8 cellular contexts compared by ENCODE assay signal in the genomic region with DNA sequence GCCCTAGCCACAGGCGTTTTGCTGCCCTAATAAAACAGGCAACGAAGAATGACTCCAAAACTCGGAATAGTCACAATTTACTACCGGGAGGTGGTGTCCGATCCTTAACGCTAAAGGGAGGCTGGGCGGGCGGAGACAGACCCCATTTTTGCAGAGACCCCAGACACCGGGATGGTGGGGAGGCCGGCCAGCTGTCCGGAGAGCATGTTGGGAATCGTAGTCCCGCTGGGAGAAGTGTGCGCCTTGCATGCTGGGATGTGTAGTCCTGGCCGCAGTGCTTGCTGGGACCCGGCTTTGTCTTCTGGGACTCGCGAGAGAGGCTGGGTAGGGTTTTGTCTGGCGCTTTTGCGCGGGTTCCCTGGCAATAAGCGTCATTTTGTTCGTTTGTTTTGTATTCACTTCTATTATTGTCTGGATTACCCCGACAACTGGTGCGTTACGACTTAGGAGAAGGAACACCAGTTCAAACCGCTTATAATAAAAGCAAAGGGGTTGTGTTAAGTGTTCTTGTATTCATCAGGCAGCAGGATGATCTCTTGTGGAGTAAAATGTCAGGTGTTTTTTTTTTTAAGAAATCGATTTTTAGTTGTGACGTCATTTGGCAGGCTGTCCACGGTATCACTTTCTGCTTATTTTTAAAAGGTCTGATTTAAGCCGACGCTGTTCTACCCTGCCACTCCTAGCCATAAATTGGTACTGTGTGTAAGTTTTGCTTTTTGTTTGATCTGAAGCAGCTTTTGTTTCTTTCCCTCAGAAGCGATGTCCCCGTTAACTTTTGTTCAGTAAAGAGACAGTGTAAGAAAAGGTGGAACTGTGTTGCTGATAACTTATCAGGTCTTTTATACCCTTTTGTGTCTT. TPM values are rescaled to one million over a fixed set of nuclear protein-coding genes. Genes with fewer than 3 reads are reported as not detected.
DNase-seq lines count a peak whose midpoint lies in the region; ATAC-seq lines count a peak whose summit lies in the region.

No MANE protein-coding gene starts in this region.

- peak; percentile 87 for ATAC-seq in GM21360 (IDR thresholded peaks at IDR 0.05; ENCODE audit: unreplicated experiment)

- peak overlapping the region; percentile 90 for H3K27ac ChIP-seq in mesenchymal stem cell (ENCODE audit: low read length, poor library complexity, severe bottlenecking)

- H3K18ac ChIP-seq in mesenchymal stem cell (ENCODE audit: low read depth in 1 of 2, low read length in 2 of 2), result peak overlapping the region in 1 of 2 experiments; percentile 93

- H4K8ac ChIP-seq in mesenchymal stem cell (ENCODE audit: low read length), result no peak overlapping the region

- no peak overlapping the region for H3K23ac ChIP-seq in mesenchymal stem cell (ENCODE audit: low read length in 2 of 2)

- no peak overlapping the region for H2BK120ac ChIP-seq in mesenchymal stem cell (ENCODE audit: low read depth, low read length)

- no peak overlapping the region for H2AK5ac ChIP-seq in mesenchymal stem cell (ENCODE audit: low read length, severe bottlenecking)

- H3K9ac ChIP-seq in endocrine pancreas (ENCODE audit: control insufficient read depth, insufficient read depth, low read length) (peak overlapping the region; percentile 75), mesenchymal stem cell (ENCODE audit: low read length) (peak overlapping the region; percentile 98)

- H2BK5ac ChIP-seq in mesenchymal stem cell (ENCODE audit: low read depth, low read length, poor library complexity, severe bottlenecking), result peak overlapping the region; percentile 51

- H2BK12ac ChIP-seq in mesenchymal stem cell (ENCODE audit: low read length in 2 of 2), result no peak overlapping the region

- DNase-seq in COR-L47 (lab: John Stamatoyannopoulos, UW) (peak; percentile 98), HT-29 (ENCODE audit: low spot score) (peak; percentile 100), mesenchymal stem cell (peak; percentile 99)
- DNase-seq in NK-92 treated with Interleukin-12 subunit alpha and Interleukin-12 subunit beta, amount 100 ng/mL, for 24 hours (lab: John Stamatoyannopoulos, UW), result peak; percentile 96
- DNase-seq in activated CD8-positive, alpha-beta memory T cell treated with anti-CD3 and anti-CD28 coated beads for 48 hours (ENCODE audit: low read depth in 2 of 3, low spot score in 2 of 3), result peak; percentile 76 to 93 (median 83)
- DNase-seq in stimulated activated CD8-positive, alpha-beta memory T cell treated with anti-CD3 and anti-CD28 coated beads, Interleukin-12 subunit alpha, Interleukin-12 subunit beta, amount 100 ng/mL, for 4 hours (ENCODE audit: low read depth), result peak; percentile 90

- no peak overlapping the region for H4K91ac ChIP-seq in mesenchymal stem cell (ENCODE audit: low read length)

- peaks cover 2% of the 10 kb centered on the region for H3K79me1 ChIP-seq in mesenchymal stem cell (replicated peaks; ENCODE audit: low read length, poor library complexity, severe bottlenecking)

- H3K4ac ChIP-seq in mesenchymal stem cell (ENCODE audit: low read depth in 1 of 2, low read length in 2 of 2), result peak overlapping the region in 1 of 2 experiments; percentile 61

- H3K4me1 ChIP-seq in endocrine pancreas (ENCODE audit: control insufficient read depth, insufficient read depth, low read length) (peaks cover 21% of the 10 kb centered on the region), mesenchymal stem cell (ENCODE audit: control insufficient read depth, insufficient read depth, low read depth, low read length) (peaks cover 2% of the 10 kb centered on the region)

- H3K14ac ChIP-seq in mesenchymal stem cell (ENCODE audit: low read length in 2 of 2), result no peak overlapping the region

- peaks cover 2% of the 10 kb centered on the region for H3K36me3 ChIP-seq in endocrine pancreas (ENCODE audit: control insufficient read depth, insufficient read depth, low read length)
- H3K36me3 ChIP-seq in mesenchymal stem cell (ENCODE audit: control insufficient read depth in 1 of 2, insufficient read depth in 2 of 2, low read depth in 1 of 2, low read length in 2 of 2), result peaks cover 0 to 8% of the 10 kb centered on the region in 2 experiments

- H3K27me3 ChIP-seq in endocrine pancreas (ENCODE audit: control insufficient read depth, insufficient read depth, low read length) (no peaks in the 10 kb centered on the region), mesenchymal stem cell (ENCODE audit: control insufficient read depth in 1 of 2, insufficient read depth in 1 of 2, low read length in 2 of 2) (no peaks in the 10 kb centered on the region)

- peak overlapping the region; percentile 78 for H3K4me2 ChIP-seq in mesenchymal stem cell (ENCODE audit: low read length, poor library complexity, severe bottlenecking)

- no peaks in the 10 kb centered on the region for H3K9me3 ChIP-seq in endocrine pancreas (ENCODE audit: control insufficient read depth, low read length)
- H3K9me3 ChIP-seq in mesenchymal stem cell (ENCODE audit: control insufficient read depth, low read length), result no peaks in the 10 kb centered on the region

- H2AFZ ChIP-seq in mesenchymal stem cell (ENCODE audit: low read depth, low read length), result peak overlapping the region; percentile 98

- H2BK15ac ChIP-seq in mesenchymal stem cell (ENCODE audit: low read depth, poor library complexity, severe bottlenecking), result no peak overlapping the region

- H3K4me3 ChIP-seq in endocrine pancreas (ENCODE audit: control insufficient read depth, insufficient read depth, low read length), result peak overlapping the region; percentile 99
- peak overlapping the region; percentile 77 to 95 for H3K4me3 ChIP-seq in mesenchymal stem cell (ENCODE audit: insufficient read depth in 1 of 2, low read depth in 1 of 2, low read length in 2 of 2)

- 3% methylated on average over 34 of the region's 34 CpGs for WGBS in mesenchymal stem cell

RNA-seq across cellular contexts. Expression of gene HSPH1, which starts 0.7 kb away (rescaled TPM):
- total RNA-seq in HT-29 (2014; rRNA removed; shearing (Covaris generic)), result 108 and 118 TPM in 2 replicates
- 75.0 TPM for polyA plus RNA-seq in mesenchymal stem cell (2013, experiment 1 of 2)
- polyA plus RNA-seq in mesenchymal stem cell (2013, experiment 2 of 2), result 79.6 TPM

RNA-seq across cellular contexts. Expression of gene B3GLCT, which starts 37.4 kb away (rescaled TPM):
- 9.0 and 9.7 TPM in 2 replicates for total RNA-seq in HT-29 (2014; rRNA removed; shearing (Covaris generic))
- polyA plus RNA-seq in mesenchymal stem cell (2013, experiment 1 of 2), result 9.2 TPM
- 9.2 TPM for polyA plus RNA-seq in mesenchymal stem cell (2013, experiment 2 of 2)

Comparison
In these comparisons a context has a peak if more than half of its experiments do, and no peak if none do; other contexts are left out.
1. Peak in every context shown above with its lines: DNase-seq, ATAC-seq, H3K4me3 ChIP-seq and H3K27ac ChIP-seq.